ENCODE assay signal across 8 cellular contexts in the genomic region with DNA sequence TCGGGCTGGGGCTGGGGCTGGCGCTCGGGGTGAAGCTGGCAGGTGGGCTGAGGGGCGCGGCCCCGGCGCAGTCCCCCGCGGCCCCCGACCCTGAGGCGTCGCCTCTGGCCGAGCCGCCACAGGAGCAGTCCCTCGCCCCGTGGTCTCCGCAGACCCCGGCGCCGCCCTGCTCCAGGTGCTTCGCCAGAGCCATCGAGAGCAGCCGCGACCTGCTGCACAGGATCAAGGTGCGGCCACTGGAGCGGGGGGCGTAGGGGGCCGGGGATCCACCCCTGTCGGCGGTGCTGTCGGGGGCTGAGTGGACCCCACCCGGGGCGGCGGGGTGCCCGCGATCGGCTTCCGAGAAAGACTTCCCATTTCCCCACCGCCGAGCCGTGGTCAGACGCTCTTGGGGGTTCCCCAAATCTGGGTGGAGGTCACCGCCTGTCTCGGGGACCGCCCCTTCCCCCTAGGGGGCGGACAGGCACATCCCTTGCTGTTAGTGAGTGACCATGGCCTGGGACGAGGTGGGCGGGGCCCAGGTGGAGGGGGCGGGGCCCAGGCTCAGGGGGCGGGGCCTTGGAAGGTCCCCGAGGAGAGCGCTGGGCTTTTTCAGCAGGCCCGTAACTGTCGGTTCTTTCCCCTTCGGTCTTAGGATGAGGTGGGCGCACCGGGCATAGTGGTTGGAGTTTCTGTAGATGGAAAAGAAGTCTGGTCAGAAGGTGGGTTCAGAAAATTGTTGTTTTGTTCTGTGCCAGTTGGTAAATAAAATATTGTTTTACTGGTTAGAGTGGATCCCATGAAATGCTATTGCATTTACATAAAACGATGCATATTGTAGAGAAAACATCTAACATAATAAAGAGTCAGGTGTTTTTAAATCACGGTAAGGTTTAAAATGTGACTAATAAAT. TPM values are rescaled to one million over a fixed set of nuclear protein-coding genes. Genes with fewer than 3 reads are reported as not detected.
DNase-seq lines count a peak whose midpoint lies in the region; ATAC-seq and TF ChIP-seq lines count a peak whose summit lies in the region.

No MANE protein-coding gene starts in this region.

- TF ChIP-seq EP300 in SK-N-SH (IDR thresholded peaks at IDR 0.05; ENCODE audit: borderline replicate concordance in 1 of 2, low read depth in 1 of 2, low read length in 1 of 2): no peak

- H3K27me3 ChIP-seq in DOHH2 (ENCODE audit: control insufficient read depth, low read length) (no peaks in the 10 kb centered on the region), KMS-11 (ENCODE audit: insufficient read depth, low read depth) (no peaks in the 10 kb centered on the region), SK-N-SH (ENCODE audit: insufficient read depth) (no peaks in the 10 kb centered on the region), thoracic aorta (replicated peaks; ENCODE audit: insufficient read depth) (no peaks in the 10 kb centered on the region)

- H3K36me3 Mint-ChIP-seq in activated naive CD4-positive, alpha-beta T cell treated with anti-CD3 and anti-CD28 coated beads, Interleukin-2, amount 50 U/mL, for 24 hours: peaks cover 14% of the 10 kb centered on the region
- H3K36me3 Mint-ChIP-seq in glutamatergic neuron (ENCODE audit: unreplicated experiment): peaks cover 5% of the 10 kb centered on the region

- no peak for TF ChIP-seq RAD21 in SK-N-SH (IDR thresholded peaks at IDR 0.05; ENCODE audit: low read length)

- H3K4me3 Mint-ChIP-seq in activated naive CD4-positive, alpha-beta T cell treated with anti-CD3 and anti-CD28 coated beads, Interleukin-2, amount 50 U/mL, for 24 hours: peak overlapping the region; percentile 96
- H3K4me3 Mint-ChIP-seq in glutamatergic neuron (ENCODE audit: unreplicated experiment): peak overlapping the region; percentile 88

- 2% methylated on average over 13 of the region's 59 CpGs for WGBS in SK-N-SH (ENCODE audit: low lambda C conversion rate)

- H3K27me3 Mint-ChIP-seq in activated naive CD4-positive, alpha-beta T cell treated with anti-CD3 and anti-CD28 coated beads, Interleukin-2, amount 50 U/mL, for 24 hours: no peaks in the 10 kb centered on the region
- peaks cover 6% of the 10 kb centered on the region for H3K27me3 Mint-ChIP-seq in glutamatergic neuron (ENCODE audit: unreplicated experiment)

- H3K79me2 ChIP-seq in DOHH2 (ENCODE audit: control insufficient read depth, low read length): no peaks in the 10 kb centered on the region
- no peaks in the 10 kb centered on the region for H3K79me2 ChIP-seq in KMS-11 (ENCODE audit: insufficient read depth, low read depth)
- peaks cover 30% of the 10 kb centered on the region for H3K79me2 ChIP-seq in SK-N-SH (ENCODE audit: insufficient read depth)

- H3K36me3 ChIP-seq in DOHH2 (ENCODE audit: control insufficient read depth, low read length) (no peaks in the 10 kb centered on the region), KMS-11 (ENCODE audit: insufficient read depth) (no peaks in the 10 kb centered on the region), SK-N-SH (replicated peaks in 1 of 2; ENCODE audit: control insufficient read depth in 1 of 2, insufficient read depth in 2 of 2, low read length in 1 of 2) (peaks cover 3 to 22% of the 10 kb centered on the region in 2 experiments), thoracic aorta (peaks cover 1% of the 10 kb centered on the region)

- H3K4me1 ChIP-seq in DOHH2 (ENCODE audit: control insufficient read depth, low read length) (peaks cover 11% of the 10 kb centered on the region), KMS-11 (ENCODE audit: low read depth, poor library complexity, severe bottlenecking) (peaks cover 6% of the 10 kb centered on the region), SK-N-SH (ENCODE audit: control insufficient read depth in 1 of 2, insufficient read depth in 2 of 2, low read depth in 1 of 2, low read length in 1 of 2) (peaks cover 0 to 3% of the 10 kb centered on the region in 2 experiments; a peak in 2 of 4 replicates), thoracic aorta (ENCODE audit: control insufficient read depth in 1 of 2, low read depth in 2 of 2) (peaks cover 4% of the 10 kb centered on the region in 2 donors)

- H3K9me3 ChIP-seq in DOHH2 (ENCODE audit: control insufficient read depth, insufficient read depth, low read length): peaks cover 19% of the 10 kb centered on the region
- no peaks in the 10 kb centered on the region for H3K9me3 ChIP-seq in SK-N-SH
- H3K9me3 ChIP-seq in thoracic aorta: no peaks in the 10 kb centered on the region

- H4K20me1 ChIP-seq in DOHH2 (ENCODE audit: control insufficient read depth, insufficient read depth, low read depth, low read length): no peaks in the 10 kb centered on the region
- H4K20me1 ChIP-seq in KMS-11 (ENCODE audit: insufficient read depth): no peaks in the 10 kb centered on the region
- H4K20me1 ChIP-seq in SK-N-SH (ENCODE audit: insufficient read depth): no peaks in the 10 kb centered on the region

- ATAC-seq in GM21737 (IDR thresholded peaks at IDR 0.05; ENCODE audit: unreplicated experiment): peak; percentile 88
- peak; percentile 96 for ATAC-seq in omental fat pad (ENCODE audit: low FRiP score)
- ATAC-seq in thoracic aorta (ENCODE audit: insufficient number of reproducible peaks, low FRiP score, low read depth): peak; percentile 92

- peaks cover 7% of the 10 kb centered on the region for H3K9me3 Mint-ChIP-seq in activated naive CD4-positive, alpha-beta T cell treated with anti-CD3 and anti-CD28 coated beads, Interleukin-2, amount 50 U/mL, for 24 hours
- peaks cover 15% of the 10 kb centered on the region for H3K9me3 Mint-ChIP-seq in glutamatergic neuron (ENCODE audit: unreplicated experiment)

- DNase-seq in SK-N-SH (peak; percentile 95), glutamatergic neuron (peak; percentile 65), omental fat pad (ENCODE audit: low spot score) (peak; percentile 92), thoracic aorta (ENCODE audit: low spot score) (peak; percentile 18)

- peak overlapping the region; percentile 34; the same call in 1 of the 2 replicates for H3K9ac ChIP-seq in KMS-11
- peak overlapping the region; percentile 77 for H3K9ac ChIP-seq in SK-N-SH

- peak overlapping the region; percentile 77 for H3K4me2 ChIP-seq in DOHH2 (ENCODE audit: low read length)
- H3K4me2 ChIP-seq in KMS-11: peak overlapping the region; percentile 87; the same call in 1 of the 2 replicates
- peak overlapping the region; percentile 88 for H3K4me2 ChIP-seq in SK-N-SH

- H2AFZ ChIP-seq in KMS-11 (ENCODE audit: low read depth) (peak overlapping the region; percentile 94), SK-N-SH (ENCODE audit: low read depth) (peak overlapping the region; percentile 93)

- H3F3A ChIP-seq in DOHH2 (ENCODE audit: control insufficient read depth, insufficient read depth) (no peaks in the 10 kb centered on the region), SK-N-SH (replicated peaks; ENCODE audit: insufficient read depth) (peaks cover 17% of the 10 kb centered on the region)

- H3K4me3 ChIP-seq in DOHH2 (ENCODE audit: low read length) (peak overlapping the region; percentile 92), KMS-11 (IDR thresholded peaks at IDR 0.05; ENCODE audit: insufficient read depth, low read depth, low read length) (no peak overlapping the region), SK-N-SH (ENCODE audit: low read depth in 2 of 2, low read length in 1 of 2) (peak overlapping the region; percentile 86 to 93), thoracic aorta (peak overlapping the region; percentile 83)

- H3K27ac Mint-ChIP-seq in activated naive CD4-positive, alpha-beta T cell treated with anti-CD3 and anti-CD28 coated beads, Interleukin-2, amount 50 U/mL, for 24 hours: peak overlapping the region; percentile 86
- peak overlapping the region; percentile 79 for H3K27ac Mint-ChIP-seq in glutamatergic neuron (ENCODE audit: unreplicated experiment)

- peaks cover 24% of the 10 kb centered on the region for H3K4me1 Mint-ChIP-seq in activated naive CD4-positive, alpha-beta T cell treated with anti-CD3 and anti-CD28 coated beads, Interleukin-2, amount 50 U/mL, for 24 hours
- H3K4me1 Mint-ChIP-seq in glutamatergic neuron (ENCODE audit: low read depth, unreplicated experiment): peaks cover 4% of the 10 kb centered on the region

- H3K9me2 ChIP-seq in DOHH2 (replicated peaks; ENCODE audit: control insufficient read depth, low read length) (no peaks in the 10 kb centered on the region), SK-N-SH (no peaks in the 10 kb centered on the region)

- POLR2A ChIA-PET in SK-N-SH (lab: Yijun Ruan, JAX): interaction anchor here (1.0 kb wide), 1 partner anchor 35 kb away, joined by 3 read pairs; the partner anchor contains the start of gene RPS27L

- TF ChIP-seq CTCF in DOHH2 (IDR thresholded peaks at IDR 0.05; ENCODE audit: low read depth, low read length, poor library complexity, severe bottlenecking) (no peak), KMS-11 (conservative IDR thresholded peaks at IDR 0.05; ENCODE audit: low read depth, low read length) (peak; percentile 26; the same call in 1 of the 2 replicates), SK-N-SH (IDR thresholded peaks at IDR 0.05) (peak; percentile 37; the same call in 1 of the 2 replicates), glutamatergic neuron (IDR thresholded peaks at IDR 0.05; ENCODE audit: partially characterized antibody, unreplicated experiment) (peak; percentile 60), omental fat pad (IDR thresholded peaks at IDR 0.05) (no peak), thoracic aorta (IDR thresholded peaks at IDR 0.05) (peak; percentile 24)

- H3K27ac ChIP-seq in DOHH2 (ENCODE audit: low read depth, low read length) (no peak overlapping the region), KMS-11 (peak overlapping the region; percentile 36), SK-N-SH (ENCODE audit: low read depth in 2 of 2, low read length in 1 of 2) (peak overlapping the region; percentile 74 to 76), thoracic aorta (peak overlapping the region; percentile 80 to 82)

- CTCF ChIA-PET in SK-N-SH (lab: Yijun Ruan, JAX): interaction anchor here (0.8 kb wide), 1 partner anchor 380 kb away, joined by 3 read pairs; no protein-coding TSS in a partner anchor

TF ChIP-seq in SK-N-SH, 30 proteins besides CTCF, POLR2A, EP300 and RAD21 (continues in another document):
- TF ChIP-seq FOSL2 (IDR thresholded peaks at IDR 0.05; ENCODE audit: borderline replicate concordance, low read depth) (no peak), JUND (IDR thresholded peaks at IDR 0.05) (no peak), SIN3A (IDR thresholded peaks at IDR 0.05; ENCODE audit: borderline replicate concordance, low read depth, low read length) (no peak), NRF1 (IDR thresholded peaks at IDR 0.05; ENCODE audit: low read depth, low read length) (no peak)

RNA-seq across cellular contexts. Expression of gene LACTB, which starts 0.6 kb away (rescaled TPM):
- 23.3 and 28.5 TPM in 2 replicates for polyA plus RNA-seq in SK-N-SH (2012; rRNA removed)
- polyA plus RNA-seq in SK-N-SH (2012; cell fraction: cytosol; rRNA removed): 32.3 and 44.5 TPM in 2 replicates
- 17.9 and 27.1 TPM in 2 replicates for polyA plus RNA-seq in SK-N-SH (2012; cell fraction: nucleus; rRNA removed)
- total RNA-seq in glutamatergic neuron (ENCODE audit: unreplicated experiment): 20.1 TPM
- total RNA-seq in omental fat pad: 10 to 100 TPM; 12.9 to 38.5 (median 20.6) TPM
- total RNA-seq in thoracic aorta: 10 to 100 TPM; 11.6 to 22.4 TPM

RNA-seq across cellular contexts. Expression of gene RPS27L, which starts 35.0 kb away (rescaled TPM):
- polyA plus RNA-seq in SK-N-SH (2012; rRNA removed): 319 and 321 TPM in 2 replicates
- 411 and 679 TPM in 2 replicates for polyA plus RNA-seq in SK-N-SH (2012; cell fraction: cytosol; rRNA removed)
- 82.3 and 147 TPM in 2 replicates for polyA plus RNA-seq in SK-N-SH (2012; cell fraction: nucleus; rRNA removed)
- total RNA-seq in glutamatergic neuron (ENCODE audit: unreplicated experiment) (128 TPM), omental fat pad (100 to 1,000 TPM in 1 of 4 donors, 10 to 100 TPM in 3; 71.3 to 107 (median 83.2) TPM), thoracic aorta (100 to 1,000 TPM in 1 of 2 donors, 10 to 100 TPM in 1; 40.1 to 120 TPM)

Comparison
In these comparisons a context has a peak if more than half of its experiments do, and no peak if none do; other contexts are left out.
1. CTCF ChIP-seq: peak in KMS-11 (single experiment), SK-N-SH (single experiment), glutamatergic neuron (single experiment) and thoracic aorta (single experiment); none in DOHH2 (single experiment) and omental fat pad (0 of 3).
2. DNase-seq: peak in every context shown above with its lines; median percentile 95 in SK-N-SH; 92 in omental fat pad; 65 in glutamatergic neuron; 18 in thoracic aorta.
3. Peak in every context shown above with its lines, with median percentiles within 50 percentile points of each other: H3K4me2 ChIP-seq and ATAC-seq.